In genomic region chr4:114815760-114816159, GRCh38 we compare ENCODE assay signal across 25 cellular contexts.
DNase-seq lines count a peak whose midpoint lies in the region; ATAC-seq, FAIRE-seq and TF ChIP-seq lines count a peak whose summit lies in the region.
"Had no signal": no experiment of that assay in that cellular context is flagged by ENCODE, and none has a peak within 500 bp of the region (broad histone marks: within the 10 kb centered on the region; RNA-seq: fewer than 3 reads in every experiment).

No MANE protein-coding gene starts in this region.

- H3K9me3 ChIP-seq in H1 (ENCODE audit: insufficient read depth in 2 of 2, low read depth in 1 of 2, low read length in 1 of 2) (no peaks in the 10 kb centered on the region), neural progenitor cell (ENCODE audit: low read depth) (no peaks in the 10 kb centered on the region), esophagus squamous epithelium (no peaks in the 10 kb centered on the region)
- H3K9me3 ChIP-seq: A549; BLaER1 treated with 17β-estradiol and CSF1 and Interleukin-3, amounts not matched to agents 10 nM and 100 nM; Caco-2 had no signal

- H3K9ac ChIP-seq in H1 (replicated peaks in 1 of 4; ENCODE audit: extremely low read depth in 1 of 4, low read depth in 3 of 4, low read length in 3 of 4) (no peak overlapping the region), neural progenitor cell (no peak overlapping the region)
- H3K9ac ChIP-seq: BLaER1 treated with 17β-estradiol and CSF1 and Interleukin-3, amounts not matched to agents 10 nM and 100 nM had no signal

- no peak overlapping the region for H3K4me3 Mint-ChIP-seq in neural progenitor cell
- H3K4me3 Mint-ChIP-seq in stimulated activated memory B cell treated with anti-CD40 and anti-IgM and Interleukin-4, amounts not matched to agents 10 μg/mL and 1 μg/mL and 100 μg/mL, for 72 hours = no peak overlapping the region
- H3K4me3 Mint-ChIP-seq: B cell; CD4-positive, alpha-beta T cell; CD8-positive, alpha-beta T cell had no signal

- TF ChIP-seq POLR2A in H1 (IDR thresholded peaks at IDR 0.05; ENCODE audit: control extremely low read depth in 1 of 2, low read depth in 2 of 2, low read length in 2 of 2) = no peak
- no peak for TF ChIP-seq POLR2A in esophagus squamous epithelium (IDR thresholded peaks at IDR 0.05)

- CTCF ChIA-PET in H1 (lab: Charles Lee; ENCODE audit: partially characterized antibody) = interaction anchor here (0.7 to 2.3 kb wide), 3 partner anchors 8 to 373 kb away, joined by 3 to 7 read pairs (median 4); no protein-coding TSS in a partner anchor

- TF ChIP-seq EP300 in H1 (IDR thresholded peaks at IDR 0.05; ENCODE audit: borderline replicate concordance in 1 of 2, low read depth in 2 of 2, low read length in 2 of 2) = no peak

- no peak overlapping the region for H3K56ac ChIP-seq in H1 (replicated peaks; ENCODE audit: insufficient read length, low read depth, low read length)

- no peak overlapping the region for H2BK20ac ChIP-seq in H1 (ENCODE audit: low read length)

- DNase-seq in H1 (ENCODE audit: low read depth in 1 of 2, low spot score in 2 of 2) (no peak), left colon (no peak), neural progenitor cell (ENCODE audit: low spot score) (no peak), esophagus squamous epithelium (lab: John Stamatoyannopoulos, UW) (no peak), amygdala (lab: John Stamatoyannopoulos, UW) (no peak)
- DNase-seq: AML-193; Caco-2; CD4-positive, alpha-beta T cell; CD8-positive, alpha-beta T cell; DMS 273 treated with DMSO at 0.1 percent for 48 hours; DMS153; DMS53; DMS79; DND-41; EL; GDM1 had no signal

- H3K36me3 ChIP-seq in H1 (ENCODE audit: control insufficient read depth in 2 of 4, insufficient read depth in 4 of 4, low read length in 3 of 4) (no peaks in the 10 kb centered on the region), neural progenitor cell (no peaks in the 10 kb centered on the region), esophagus squamous epithelium (no peaks in the 10 kb centered on the region)
- H3K36me3 ChIP-seq: BLaER1 treated with 17β-estradiol and CSF1 and Interleukin-3, amounts not matched to agents 10 nM and 100 nM had no signal

- H3K79me1 ChIP-seq in H1 (ENCODE audit: low read depth, low read length) = no peaks in the 10 kb centered on the region

- no peaks in the 10 kb centered on the region for H3K36me3 Mint-ChIP-seq in neural progenitor cell
- no peaks in the 10 kb centered on the region for H3K36me3 Mint-ChIP-seq in stimulated activated memory B cell treated with anti-CD40 and anti-IgM and Interleukin-4, amounts not matched to agents 10 μg/mL and 1 μg/mL and 100 μg/mL, for 72 hours
- H3K36me3 Mint-ChIP-seq: CD8-positive, alpha-beta T cell had no signal

- no peak overlapping the region for H3K27ac Mint-ChIP-seq in neural progenitor cell
- H3K27ac Mint-ChIP-seq in stimulated activated memory B cell treated with anti-CD40 and anti-IgM and Interleukin-4, amounts not matched to agents 10 μg/mL and 1 μg/mL and 100 μg/mL, for 72 hours = no peak overlapping the region
- H3K27ac Mint-ChIP-seq: B cell; CD4-positive, alpha-beta T cell; CD8-positive, alpha-beta T cell had no signal

- H3K4ac ChIP-seq in H1 (replicated peaks; ENCODE audit: insufficient read length, low read depth, low read length) = no peak overlapping the region

- peak overlapping the region; percentile 74; the same call in 1 of the 2 replicates for H2AFZ ChIP-seq in H1 (ENCODE audit: low read length)
- H2AFZ ChIP-seq in neural progenitor cell (replicated peaks) = peak overlapping the region; percentile 47

- no peak overlapping the region for H2BK5ac ChIP-seq in H1 (ENCODE audit: low read depth, low read length)

- intact Hi-C loops in left colon (cut with DNase I, micrococcal nuclease) (no loop called here), esophagus squamous epithelium (cut with DNase I) (no loop called here)

- WGBS in H1 (ENCODE audit: extremely low coverage in 1 of 2, insufficient coverage in 1 of 2, insufficient read length in 1 of 2, insufficient replicate concordance in 2 of 2, low coverage in 1 of 2, low lambda C conversion rate in 2 of 2, missing lambda C conversion rate in 1 of 2), 2 experiments = 91% methylated on average over 1 of the region's 1 CpG; no CpG with 5 or more reads in 1 of the 2 experiments
- WGBS in esophagus squamous epithelium, 2 donors = 87 to 100% methylated on average over 1 of the region's 1 CpG

- H3K23ac ChIP-seq in H1 (ENCODE audit: insufficient read length) = no peak overlapping the region

- no peaks in the 10 kb centered on the region for H3K4me1 Mint-ChIP-seq in neural progenitor cell
- H3K4me1 Mint-ChIP-seq in stimulated activated memory B cell treated with anti-CD40 and anti-IgM and Interleukin-4, amounts not matched to agents 10 μg/mL and 1 μg/mL and 100 μg/mL, for 72 hours = no peaks in the 10 kb centered on the region
- H3K4me1 Mint-ChIP-seq: B cell had no signal

- no peak overlapping the region for H4K5ac ChIP-seq in H1 (ENCODE audit: insufficient read length, low read depth, low read length)

- TF ChIP-seq CTCF in H1 (IDR thresholded peaks at IDR 0.05; ENCODE audit: control extremely low read depth in 1 of 3, insufficient read depth in 1 of 3, low read depth in 1 of 3, low read length in 3 of 3) (no peak), neural progenitor cell (IDR thresholded peaks at IDR 0.05) (no peak), esophagus squamous epithelium (IDR thresholded peaks at IDR 0.05) (no peak)

- no peaks in the 10 kb centered on the region for H3K9me3 Mint-ChIP-seq in neural progenitor cell
- no peaks in the 10 kb centered on the region for H3K9me3 Mint-ChIP-seq in stimulated activated memory B cell treated with anti-CD40 and anti-IgM and Interleukin-4, amounts not matched to agents 10 μg/mL and 1 μg/mL and 100 μg/mL, for 72 hours
- H3K9me3 Mint-ChIP-seq: CD4-positive, alpha-beta T cell; CD8-positive, alpha-beta T cell had no signal

- no peak overlapping the region for H2BK12ac ChIP-seq in H1 (ENCODE audit: low read depth, low read length)

- H2AK5ac ChIP-seq in H1 (ENCODE audit: low read depth, low read length) = no peak overlapping the region

- no peak overlapping the region for H4K8ac ChIP-seq in H1 (ENCODE audit: extremely low read depth, insufficient read depth, low read length)

- H3F3A ChIP-seq in neural progenitor cell (ENCODE audit: low read depth) = no peaks in the 10 kb centered on the region

- H3K4me1 ChIP-seq in H1 (replicated peaks in 1 of 4; ENCODE audit: control insufficient read depth in 3 of 4, insufficient read depth in 4 of 4, low read length in 3 of 4) = no peaks in the 10 kb centered on the region
- H3K4me1 ChIP-seq in neural progenitor cell = no peaks in the 10 kb centered on the region
- no peaks in the 10 kb centered on the region for H3K4me1 ChIP-seq in esophagus squamous epithelium
- H3K4me1 ChIP-seq: A549, Caco-2 had no signal

- no peak overlapping the region for H3K4me2 ChIP-seq in H1 (ENCODE audit: insufficient read depth in 1 of 2, low read depth in 2 of 2, low read length in 2 of 2)
- no peak overlapping the region for H3K4me2 ChIP-seq in neural progenitor cell
- H3K4me2 ChIP-seq: A549; BLaER1 treated with 17β-estradiol and CSF1 and Interleukin-3, amounts not matched to agents 10 nM and 100 nM had no signal

- H3K23me2 ChIP-seq in H1 (ENCODE audit: low read depth, low read length) = no peaks in the 10 kb centered on the region

- H3K4me3 ChIP-seq in H1 (ENCODE audit: extremely low read depth in 1 of 4, insufficient read depth in 2 of 4, low read depth in 3 of 4, low read length in 4 of 4) (no peak overlapping the region), neural progenitor cell (no peak overlapping the region), esophagus squamous epithelium (no peak overlapping the region)
- H3K4me3 ChIP-seq: A549; BLaER1 treated with 17β-estradiol and CSF1 and Interleukin-3, amounts not matched to agents 10 nM and 100 nM; GM12878 had no signal

- H3K79me2 ChIP-seq in H1 (ENCODE audit: control insufficient read depth in 1 of 2, insufficient read depth in 2 of 2, low read length in 2 of 2) (no peaks in the 10 kb centered on the region), neural progenitor cell (ENCODE audit: low read depth) (no peaks in the 10 kb centered on the region)

- TF ChIP-seq RAD21 in H1 (IDR thresholded peaks at IDR 0.05 in 1 of 2, conservative IDR thresholded peaks at IDR 0.05 in 1 of 2; ENCODE audit: low read depth in 2 of 2, low read length in 2 of 2) = no peak

- no peak overlapping the region for H2BK15ac ChIP-seq in H1 (ENCODE audit: low read length)

- H3K27ac ChIP-seq in H1 (ENCODE audit: low read depth, low read length) (no peak overlapping the region), neural progenitor cell (no peak overlapping the region), esophagus squamous epithelium (no peak overlapping the region)
- H3K27ac ChIP-seq: 22Rv1; A549; BLaER1 treated with 17β-estradiol and CSF1 and Interleukin-3, amounts not matched to agents 10 nM and 100 nM; C4-2B had no signal

- H3K18ac ChIP-seq in H1 (ENCODE audit: extremely low read depth, low read length) = no peak overlapping the region

- no peak overlapping the region for H4K91ac ChIP-seq in H1 (replicated peaks; ENCODE audit: insufficient read length, low read length)

- POLR2A ChIA-PET in H1 (lab: Charles Lee; ENCODE audit: partially characterized antibody) = no interaction called here

- no peaks in the 10 kb centered on the region for H3K27me3 Mint-ChIP-seq in neural progenitor cell (ENCODE audit: insufficient read depth, low read depth)
- H3K27me3 Mint-ChIP-seq in stimulated activated memory B cell treated with anti-CD40 and anti-IgM and Interleukin-4, amounts not matched to agents 10 μg/mL and 1 μg/mL and 100 μg/mL, for 72 hours = peaks cover 9% of the 10 kb centered on the region
- H3K27me3 Mint-ChIP-seq: B cell; CD4-positive, alpha-beta T cell had no signal

- no peak overlapping the region for H2BK120ac ChIP-seq in H1 (replicated peaks; ENCODE audit: low read depth, low read length)

- no peak for FAIRE-seq in H1 (lab: Jason Lieb, UNC)
- FAIRE-seq: A549, GM12878, GM12892, GM18507 had no signal

- no peaks in the 10 kb centered on the region; a peak in 1 of 7 replicates for H3K27me3 ChIP-seq in H1 (replicated peaks in 1 of 4; ENCODE audit: control insufficient read depth in 3 of 4, extremely low read depth in 1 of 4, insufficient read depth in 3 of 4, low read length in 3 of 4)
- no peaks in the 10 kb centered on the region for H3K27me3 ChIP-seq in neural progenitor cell
- H3K27me3 ChIP-seq in esophagus squamous epithelium = no peaks in the 10 kb centered on the region
- H3K27me3 ChIP-seq: BLaER1 treated with 17β-estradiol and CSF1 and Interleukin-3, amounts not matched to agents 10 nM and 100 nM had no signal

- no peak overlapping the region for H3K14ac ChIP-seq in H1 (ENCODE audit: insufficient read length)

- peak; percentile 86 for ATAC-seq in left colon
- no peak for ATAC-seq in stimulated activated memory B cell treated with anti-CD40 and anti-IgM and Interleukin-4, amounts not matched to agents 10 μg/mL and 1 μg/mL and 100 μg/mL, for 72 hours
- ATAC-seq: A549; CD8-positive, alpha-beta T cell; GM12878 had no signal

- H4K20me1 ChIP-seq in H1 (replicated peaks in 1 of 2; ENCODE audit: control insufficient read depth in 1 of 2, insufficient read depth in 2 of 2, low read length in 2 of 2) (no peaks in the 10 kb centered on the region), neural progenitor cell (ENCODE audit: low read depth) (no peaks in the 10 kb centered on the region)
- H4K20me1 ChIP-seq: BLaER1 treated with 17β-estradiol and CSF1 and Interleukin-3, amounts not matched to agents 10 nM and 100 nM had no signal

TF ChIP-seq in H1, 55 proteins besides CTCF, POLR2A, EP300 and RAD21:
- no peak for TF ChIP-seq JUND (IDR thresholded peaks at IDR 0.05; ENCODE audit: low read length)
